Comparison of ENCODE assay signal across 11 cellular contexts in the genomic region with DNA sequence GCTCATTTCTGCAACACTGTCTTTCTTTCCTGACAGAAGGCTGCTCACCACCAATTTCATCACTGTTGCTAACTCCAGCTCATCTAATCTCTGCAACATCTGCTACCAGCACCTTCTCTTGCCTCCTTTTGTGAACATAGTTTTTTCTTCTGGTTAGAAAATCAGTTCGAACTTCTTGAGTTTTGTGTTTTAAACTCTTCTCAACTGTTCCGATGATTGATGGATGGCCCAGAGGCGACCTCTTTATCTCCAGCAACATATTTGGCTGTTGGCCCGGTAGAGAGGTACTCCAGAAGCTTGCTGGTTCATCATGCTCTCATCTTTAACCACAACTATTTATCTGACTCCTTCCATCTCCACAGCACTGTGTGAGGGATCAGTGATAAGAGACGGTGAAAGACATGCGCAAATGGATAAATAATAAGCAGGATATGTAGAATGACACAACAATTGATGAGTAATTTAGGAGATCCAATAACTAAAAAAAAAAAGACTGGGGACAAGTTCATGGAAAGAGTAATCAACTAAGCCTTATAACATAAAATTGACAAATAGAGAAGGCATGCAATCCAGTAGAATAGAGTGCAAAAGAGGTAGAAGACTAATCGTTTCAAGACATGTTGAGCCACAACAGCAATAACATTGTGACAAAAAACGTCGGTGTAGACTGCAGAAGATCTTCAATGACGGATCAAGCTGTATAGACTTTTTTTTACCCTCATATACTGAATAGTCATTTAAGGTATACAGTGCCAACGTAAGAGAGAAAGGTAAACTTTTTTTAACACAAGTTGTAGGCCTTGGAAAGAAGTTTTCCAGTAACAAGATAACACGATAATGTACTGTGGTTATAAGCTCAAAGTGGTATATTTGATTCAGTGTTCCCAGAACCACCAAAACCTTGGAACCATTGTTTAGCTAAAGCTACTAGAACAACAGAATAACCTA.
DNase-seq lines count a peak whose midpoint lies in the region; ATAC-seq and TF ChIP-seq lines count a peak whose summit lies in the region.
"Had no signal": no experiment of that assay in that cellular context is flagged by ENCODE, and none has a peak within 500 bp of the region (broad histone marks: within the 10 kb centered on the region; RNA-seq: fewer than 3 reads in every experiment).

No MANE protein-coding gene starts in this region.

- H3K9me3 Mint-ChIP-seq in endothelial cell (ENCODE audit: unreplicated experiment): no peaks in the 10 kb centered on the region

- H3K4me1 ChIP-seq in adipocyte (ENCODE audit: control insufficient read depth, insufficient read depth, low read length) (no peaks in the 10 kb centered on the region), lung (ENCODE audit: control insufficient read depth in 2 of 2, insufficient read depth in 2 of 2, low read length in 2 of 2) (peaks cover 0 to 1% of the 10 kb centered on the region in 2 donors)

- DNase-seq in Daoy (ENCODE audit: low read depth) (peak; percentile 26), adipocyte (ENCODE audit: low read depth) (peak; percentile 3), lung (ENCODE audit: low spot score) (no peak), endothelial cell (ENCODE audit: low spot score) (no peak)
- no peak for DNase-seq in stimulated activated naive CD8-positive, alpha-beta T cell treated with anti-CD3 and anti-CD28 coated beads, Interleukin-15, Interleukin-2, amounts not matched to agents 100 U/mL and 50 U/mL, for 24 hours
- DNase-seq: activated gamma-delta T cell treated with Interleukin-2 at 50 U/mL for 16 hours, Kasumi-1 had no signal

- no peak overlapping the region for H3K9ac ChIP-seq in adipocyte (ENCODE audit: low read length)

- no peak overlapping the region for H3K27ac Mint-ChIP-seq in endothelial cell (ENCODE audit: unreplicated experiment)

- H3K27ac ChIP-seq in KOPT-K1 (ENCODE audit: low read depth, low read length, poor library complexity, severe bottlenecking) (peak overlapping the region; percentile 53), lung (ENCODE audit: low read depth in 1 of 2, low read length in 1 of 2) (no peak overlapping the region)

- H3K4me3 Mint-ChIP-seq in endothelial cell (ENCODE audit: unreplicated experiment): no peak overlapping the region

- peaks cover 9% of the 10 kb centered on the region for H3K4me1 Mint-ChIP-seq in endothelial cell (ENCODE audit: unreplicated experiment)

- no peaks in the 10 kb centered on the region for H3K36me3 Mint-ChIP-seq in endothelial cell (ENCODE audit: low read depth, unreplicated experiment)

- H3K9me3 ChIP-seq in KOPT-K1 (ENCODE audit: insufficient read depth, low read length, poor library complexity, severe bottlenecking) (peaks cover 3% of the 10 kb centered on the region), adipocyte (ENCODE audit: control insufficient read depth, low read length) (no peaks in the 10 kb centered on the region), lung (ENCODE audit: control insufficient read depth in 2 of 2, insufficient read depth in 1 of 2, low read length in 1 of 2) (no peaks in the 10 kb centered on the region)

- ATAC-seq in lung (ENCODE audit: insufficient read depth, low FRiP score): peak; percentile 7
- ATAC-seq in HG02970 (IDR thresholded peaks at IDR 0.05; ENCODE audit: low FRiP score, unreplicated experiment): no peak
- ATAC-seq in stimulated activated naive CD8-positive, alpha-beta T cell treated with anti-CD3 and anti-CD28 coated beads, Interleukin-15, Interleukin-2, amounts not matched to agents 100 U/mL and 50 U/mL, for 24 hours: no peak
- ATAC-seq in GM21390 (IDR thresholded peaks at IDR 0.05; ENCODE audit: unreplicated experiment): no peak
- ATAC-seq: left lobe of liver had no signal

- H3K36me3 ChIP-seq in KOPT-K1 (ENCODE audit: insufficient read depth, low read length) (no peaks in the 10 kb centered on the region), adipocyte (ENCODE audit: control insufficient read depth, insufficient read depth, low read length, severe bottlenecking) (no peaks in the 10 kb centered on the region), lung (ENCODE audit: control insufficient read depth in 2 of 2, insufficient read depth in 2 of 2, low read length in 2 of 2) (no peaks in the 10 kb centered on the region)

- H3K27me3 Mint-ChIP-seq in endothelial cell (ENCODE audit: unreplicated experiment): no peaks in the 10 kb centered on the region

- H3K27me3 ChIP-seq in adipocyte (replicated peaks; ENCODE audit: control insufficient read depth, insufficient read depth, low read length): no peaks in the 10 kb centered on the region
- H3K27me3 ChIP-seq in lung (ENCODE audit: control insufficient read depth, insufficient read depth): no peaks in the 10 kb centered on the region

- H3K4me3 ChIP-seq in adipocyte (ENCODE audit: low read length) (no peak overlapping the region), lung (no peak overlapping the region)

- TF ChIP-seq CTCF in lung (IDR thresholded peaks at IDR 0.05; ENCODE audit: control extremely low read depth, extremely low read depth) (no peak), endothelial cell (IDR thresholded peaks at IDR 0.05; ENCODE audit: unreplicated experiment) (no peak)

- WGBS in lung, 2 donors: 55 to 64% methylated on average over 12 of the region's 12 CpGs

Comparison
In these comparisons a context has a peak if more than half of its experiments do, and no peak if none do; other contexts are left out.
1. DNase-seq: peak in Daoy (single experiment) and adipocyte (single experiment); none in lung (single experiment), endothelial cell (single experiment) and stimulated activated naive CD8-positive, alpha-beta T cell treated with anti-CD3 and anti-CD28 coated beads, Interleukin-15, Interleukin-2, amounts not matched to agents 100 U/mL and 50 U/mL, for 24 hours (single experiment).